Comparison of ENCODE assay signal across 6 cellular contexts in genomic region chrX:88660836-88661235, GRCh38.
"Had no signal": no experiment of that assay in that cellular context is flagged by ENCODE, and none has a peak within 500 bp of the region (broad histone marks: within the 10 kb centered on the region; RNA-seq: fewer than 3 reads in every experiment).

No MANE protein-coding gene starts in this region.

- DNase-seq: HFFc6, KBM-7 had no signal

- H3K4me3 Mint-ChIP-seq: GM23338, HFFc6, IgD-negative memory B cell had no signal

- H3K4me3 ChIP-seq: GM23338, HAP-1 had no signal

- H3K4me2 ChIP-seq: GM23338 had no signal

- ATAC-seq: GM23338, HCT116 had no signal

- H3K36me3 ChIP-seq: HAP-1 had no signal

- H2AFZ ChIP-seq: GM23338 had no signal

- H3K9me3 ChIP-seq: HAP-1 had no signal

- H3K36me3 Mint-ChIP-seq: IgD-negative memory B cell had no signal

- H3K27ac Mint-ChIP-seq: GM23338, HFFc6, IgD-negative memory B cell had no signal

- H3K9me3 Mint-ChIP-seq: GM23338 had no signal

- H3K27me3 Mint-ChIP-seq: IgD-negative memory B cell had no signal

- H3K4me1 Mint-ChIP-seq: GM23338 had no signal

- H3K4me1 ChIP-seq: HAP-1 had no signal
